8 cellular contexts compared by ENCODE assay signal in the genomic region with DNA sequence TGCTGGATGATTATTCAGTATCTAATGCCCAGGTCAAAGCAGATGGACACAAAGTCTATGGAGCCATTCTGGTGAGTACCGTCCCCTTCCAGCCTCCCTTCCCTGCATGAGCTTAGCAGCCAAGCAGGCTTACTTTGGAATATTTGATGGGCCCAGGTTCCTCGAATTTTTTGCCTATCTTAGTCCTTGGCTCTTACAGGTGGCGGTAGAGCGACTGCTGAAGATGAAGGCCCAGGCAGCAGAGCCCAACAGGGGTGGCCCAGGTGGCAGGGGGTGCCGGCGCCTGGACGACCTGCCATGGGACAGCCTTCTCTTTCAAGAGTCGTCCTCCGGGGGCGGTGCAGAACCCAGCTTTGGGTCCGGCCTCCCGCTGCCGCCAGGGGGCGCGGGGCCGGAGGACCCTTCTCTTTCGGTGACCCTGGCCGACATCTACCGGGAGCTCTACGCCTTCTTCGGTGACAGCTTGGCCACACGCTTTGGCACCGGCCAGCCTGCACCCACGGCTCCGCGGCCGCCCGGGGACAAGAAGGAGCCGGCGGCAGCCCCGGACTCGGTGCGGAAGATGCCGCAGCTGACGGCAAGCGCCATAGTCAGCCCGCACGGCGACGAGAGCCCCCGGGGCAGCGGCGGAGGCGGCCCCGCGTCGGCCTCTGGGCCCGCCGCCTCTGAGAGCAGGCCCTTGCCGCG. TPM values are rescaled to one million over a fixed set of nuclear protein-coding genes. Genes with fewer than 3 reads are reported as not detected.
DNase-seq lines count a peak whose midpoint lies in the region; ATAC-seq and TF ChIP-seq lines count a peak whose summit lies in the region.

No MANE protein-coding gene starts in this region.

- peak overlapping the region; percentile 93 for H3K27ac Mint-ChIP-seq in T-helper 17 cell

- TF ChIP-seq CTCF in GM12873 (IDR thresholded peaks at IDR 0.05; ENCODE audit: insufficient read depth, low read depth, low read length, missing control alignments): peak; percentile 98
- TF ChIP-seq CTCF in left ventricle myocardium inferior (IDR thresholded peaks at IDR 0.05; ENCODE audit: borderline replicate concordance): peak; percentile 95
- peak; percentile 89 to 99 (median 94) for TF ChIP-seq CTCF in prostate gland (IDR thresholded peaks at IDR 0.05)

- no peak for TF ChIP-seq POLR2A in prostate gland (IDR thresholded peaks at IDR 0.05)

- H3K4me3 ChIP-seq in left ventricle myocardium inferior (peak overlapping the region; percentile 99), prostate gland (peak overlapping the region; percentile 90 to 93)

- no peaks in the 10 kb centered on the region for H3K36me3 Mint-ChIP-seq in T-helper 17 cell (ENCODE audit: low read depth)

- H3K9me3 ChIP-seq in T-helper 17 cell (ENCODE audit: control insufficient read depth, low read length, poor library complexity, severe bottlenecking) (no peaks in the 10 kb centered on the region), left ventricle myocardium inferior (replicated peaks) (no peaks in the 10 kb centered on the region), prostate gland (no peaks in the 10 kb centered on the region)

- DNase-seq in NCI-H1417 treated with DMSO at 0.1 percent for 48 hours (lab: John Stamatoyannopoulos, UW) (peak; percentile 26), T-helper 17 cell (peak; percentile 78 to 85 (median 79)), amygdala (lab: John Stamatoyannopoulos, UW) (peak in 55 of 56 donors; percentile 19 to 86 (median 62)), left ventricle myocardium inferior (peak; percentile 91), prostate gland (ENCODE audit: low spot score) (peak; percentile 87), ureter (ENCODE audit: low spot score) (peak; percentile 91)

- H3K27ac ChIP-seq in left ventricle myocardium inferior (replicated peaks): peak overlapping the region; percentile 100
- peak overlapping the region; percentile 94 to 98 for H3K27ac ChIP-seq in prostate gland

- H3K4me3 Mint-ChIP-seq in T-helper 17 cell: peak overlapping the region; percentile 90

- H3K4me1 ChIP-seq in left ventricle myocardium inferior (peaks cover 62% of the 10 kb centered on the region), prostate gland (replicated peaks) (peaks cover 19% of the 10 kb centered on the region)

- H3K4me1 Mint-ChIP-seq in T-helper 17 cell: peaks cover 33% of the 10 kb centered on the region

- peaks cover 36% of the 10 kb centered on the region for H3K36me3 ChIP-seq in left ventricle myocardium inferior
- H3K36me3 ChIP-seq in prostate gland: peaks cover 4 to 9% of the 10 kb centered on the region in 2 donors

- ATAC-seq in HG02763 (IDR thresholded peaks at IDR 0.05; ENCODE audit: unreplicated experiment): peak; percentile 65
- ATAC-seq in T-helper 17 cell: peak; percentile 71

- H3K27me3 ChIP-seq in left ventricle myocardium inferior (ENCODE audit: low read depth): no peaks in the 10 kb centered on the region
- no peaks in the 10 kb centered on the region for H3K27me3 ChIP-seq in prostate gland (replicated peaks; ENCODE audit: insufficient read depth)

- intact Hi-C loops in left ventricle myocardium inferior (cut with micrococcal nuclease): loop anchor here (5.0 kb wide), 1 partner anchor 76 kb away; no protein-coding TSS in a partner anchor
- intact Hi-C loops in prostate gland (cut with DNase I): loop anchor here (2.0 to 5.0 kb wide), 2 partner anchors 76 to 96 kb away; a partner anchor contains a TSS

- 2% methylated on average over 42 of the region's 51 CpGs for WGBS in prostate gland

- no peaks in the 10 kb centered on the region for H3K27me3 Mint-ChIP-seq in T-helper 17 cell

RNA-seq across cellular contexts. Expression of a gene that starts 0.7 kb away (rescaled TPM):
- total RNA-seq in T-helper 17 cell (10 to 100 TPM; 20.5 to 27.7 TPM), left ventricle myocardium inferior (20.5 TPM), prostate gland (100 to 1,000 TPM; 139 to 200 TPM), ureter (63.9 TPM)

RNA-seq across cellular contexts. Expression of a gene that starts 5.3 kb away (rescaled TPM):
- total RNA-seq in T-helper 17 cell (1 to 10 TPM; 5.7 to 7.3 TPM), left ventricle myocardium inferior (24.1 TPM), prostate gland (10 to 100 TPM; 35.8 to 73.6 TPM), ureter (18.4 TPM)

RNA-seq across cellular contexts. Expression of a gene that starts 15.3 kb away (rescaled TPM):
- total RNA-seq in T-helper 17 cell (10 to 100 TPM; 14.1 to 15.8 TPM), left ventricle myocardium inferior (8.0 TPM), prostate gland (10 to 100 TPM; 22.2 to 36.2 TPM), ureter (22.1 TPM)

RNA-seq across cellular contexts. Expression of a gene that starts 18.8 kb away (rescaled TPM):
- total RNA-seq in T-helper 17 cell (100 to 1,000 TPM; 271 to 305 TPM), left ventricle myocardium inferior (43.2 TPM), prostate gland (10 to 100 TPM; 75.6 to 98.2 TPM), ureter (94.6 TPM)

RNA-seq across cellular contexts. Expression of a gene that starts 25.1 kb away (rescaled TPM):
- 10 to 100 TPM; 65.0 to 65.7 TPM for total RNA-seq in T-helper 17 cell
- 43.4 TPM for total RNA-seq in left ventricle myocardium inferior
- 10 to 100 TPM; 97.2 to 98.3 TPM for total RNA-seq in prostate gland
- total RNA-seq in ureter: 76.6 TPM

Comparison
In these comparisons a context has a peak if more than half of its experiments do, and no peak if none do; other contexts are left out.
1. Peak in every context shown above with its lines: DNase-seq, ATAC-seq, H3K4me3 ChIP-seq and H3K27ac ChIP-seq.
2. DNase-seq: peak in every context shown above with its lines; median percentile 91 in left ventricle myocardium inferior; 91 in ureter; 87 in prostate gland; 79 in T-helper 17 cell; 62 in amygdala; 26 in NCI-H1417 treated with DMSO at 0.1 percent for 48 hours.